Comparison of ENCODE assay signal across 20 cellular contexts in the genomic region with DNA sequence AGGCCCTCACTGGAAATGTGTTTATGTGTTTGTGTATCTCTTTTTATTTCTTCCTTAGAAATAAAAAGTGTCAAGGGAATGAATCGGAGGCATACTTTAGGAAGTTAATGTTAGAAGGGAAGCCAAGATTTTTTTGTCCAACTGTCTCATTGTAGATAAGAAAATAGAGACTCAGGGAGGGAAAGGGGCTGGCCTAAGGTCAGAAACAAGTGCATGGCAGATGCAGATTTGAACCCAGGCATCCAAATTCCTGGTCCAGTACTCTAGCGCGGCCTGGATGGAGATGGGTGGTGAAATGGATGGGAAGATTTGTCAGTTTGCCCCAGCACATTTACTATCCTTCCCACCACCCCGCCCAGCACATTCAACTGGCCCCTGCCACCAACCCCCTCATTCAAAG. TPM values are rescaled to one million over a fixed set of nuclear protein-coding genes. Genes with fewer than 3 reads are reported as not detected.
A peak's percentile ranks its signal among the peaks of the same experiment; 100 is the strongest.
DNase-seq lines count a peak whose midpoint lies in the region; ATAC-seq, FAIRE-seq and TF ChIP-seq lines count a peak whose summit lies in the region.
"Had no signal": no experiment of that assay in that cellular context is flagged by ENCODE, and none has a peak within 500 bp of the region (broad histone marks: within the 10 kb centered on the region; RNA-seq: fewer than 3 reads in every experiment).

No MANE protein-coding gene starts in this region.

- no TSS peak for BruUV-seq in K562 (replicated peaks; lab: Mats Ljungman, UMichigan)

- no peak for TF ChIP-seq CTCF in heart left ventricle (IDR thresholded peaks at IDR 0.05)
- no peak for TF ChIP-seq CTCF in K562 (IDR thresholded peaks at IDR 0.05 in 2 of 3, conservative IDR thresholded peaks at IDR 0.05 in 1 of 3; ENCODE audit: insufficient read depth in 2 of 3, low read depth in 1 of 3, low read length in 3 of 3)
- TF ChIP-seq CTCF in GM13976 (IDR thresholded peaks at IDR 0.05; ENCODE audit: borderline replicate concordance, control extremely low read depth, extremely low read depth, insufficient read depth, missing control alignments) = no peak

- WGBS in heart left ventricle, 4 donors = 63 to 75% (median 69%) methylated on average over 4 of the region's 4 CpGs
- 8% methylated on average over 4 of the region's 4 CpGs for WGBS in K562 (ENCODE audit: insufficient coverage, low coverage, missing lambda C conversion rate)

- peak; percentile 46 for FAIRE-seq in K562 (lab: Jason Lieb, UNC)
- FAIRE-seq in frontal cortex (lab: Jason Lieb, UNC) = no peak
- FAIRE-seq: D721Med, GM18507, keratinocyte had no signal

- in situ Hi-C loops in K562 (cut with MboI) (no loop called here), GM13976 (cut with MboI; ENCODE audit: low sequenced_read_pairs, unreplicated experiment) (no loop called here)

- H3K4me3 ChIP-seq in heart left ventricle (no peak overlapping the region), K562 (peak overlapping the region; percentile 9; the same call in 1 of the 2 replicates), mucosa of stomach (ENCODE audit: low read length) (no peak overlapping the region), subcutaneous abdominal adipose tissue (ENCODE audit: low read depth in 1 of 5, low read length in 5 of 5) (no peak overlapping the region)
- H3K4me3 ChIP-seq: mucosa of descending colon, SK-N-MC had no signal

- POLR2A ChIA-PET in K562 (lab: Yijun Ruan, JAX) = interaction anchor here (1.1 kb wide), 1 partner anchor 11 kb away, joined by 7 read pairs; no protein-coding TSS in a partner anchor

- H4K20me1 ChIP-seq in K562 (replicated peaks; ENCODE audit: control insufficient read depth, insufficient read depth, low read length) = no peaks in the 10 kb centered on the region

- no peak for ATAC-seq in heart left ventricle
- no peak for ATAC-seq in Right ventricle myocardium inferior
- ATAC-seq in K562 = peak; percentile 63
- no peak for ATAC-seq in GM19452 (IDR thresholded peaks at IDR 0.05; ENCODE audit: unreplicated experiment)
- ATAC-seq: activated naive CD4-positive, alpha-beta T cell treated with anti-CD3 and anti-CD28 coated beads, Interleukin-2, amount 50 U/mL, for 72 hours had no signal

- DNase-seq in heart left ventricle (no peak), Right ventricle myocardium inferior (ENCODE audit: missing footprints) (no peak), K562 (ENCODE audit: extremely low read depth in 1 of 4, low spot score in 3 of 4) (peak; percentile 20 to 64 (median 42)), frontal cortex (ENCODE audit: low spot score in 2 of 2) (no peak), GM13976 (ENCODE audit: low spot score) (no peak)
- DNase-seq: cerebellar nuclear complex, Karpas-422, NCI-H1417, NCI-H345, retina, WERI-Rb-1 had no signal

- CTCF ChIA-PET in K562 (lab: Yijun Ruan, JAX; ENCODE audit: low intra/inter-chr PET ratio) = interaction anchor here (0.7 kb wide), 1 partner anchor 941 kb away, joined by 3 read pairs; no protein-coding TSS in a partner anchor

- H3K4me2 ChIP-seq in K562 (ENCODE audit: insufficient read depth, low read length) = peak overlapping the region; percentile 68

- H3K36me3 ChIP-seq in heart left ventricle (peaks cover 2 to 51% (median 44%) of the 10 kb centered on the region in 9 donors), K562 (ENCODE audit: control insufficient read depth, insufficient read depth, low read length) (no peaks in the 10 kb centered on the region), mucosa of stomach (ENCODE audit: control insufficient read depth, insufficient read depth, low read length) (no peaks in the 10 kb centered on the region), subcutaneous abdominal adipose tissue (ENCODE audit: control insufficient read depth in 5 of 5, insufficient read depth in 5 of 5, low read length in 5 of 5) (peaks cover 0 to 61% (median 43%) of the 10 kb centered on the region in 5 donors)
- H3K36me3 ChIP-seq: WERI-Rb-1 had no signal

- intact Hi-C loops in heart left ventricle (cut with DNase I) (loop anchor here in 1 of 10 donors (5.0 kb wide), 1 partner anchor 38 kb away; no protein-coding TSS in a partner anchor), Right ventricle myocardium inferior (cut with DNase I) (no loop called here), K562 (cut with micrococcal nuclease) (loop anchor here (1.0 kb wide), 1 partner anchor 19 kb away; a partner anchor contains a TSS)

- TF ChIP-seq RAD21 in K562 (CRISPR knock-in tag; conservative IDR thresholded peaks at IDR 0.05 in 1 of 2, IDR thresholded peaks at IDR 0.05 in 1 of 2) = no peak

- H3K27me3 ChIP-seq in heart left ventricle = no peaks in the 10 kb centered on the region
- no peaks in the 10 kb centered on the region for H3K27me3 ChIP-seq in K562 (ENCODE audit: control insufficient read depth in 2 of 2, insufficient read depth in 2 of 2, low read length in 2 of 2)
- no peaks in the 10 kb centered on the region for H3K27me3 ChIP-seq in mucosa of stomach (ENCODE audit: control insufficient read depth, insufficient read depth, low read length)
- H3K27me3 ChIP-seq in subcutaneous abdominal adipose tissue (ENCODE audit: control insufficient read depth in 5 of 5, insufficient read depth in 4 of 5, low read length in 5 of 5) = no peaks in the 10 kb centered on the region

- H3K9ac ChIP-seq in K562 (ENCODE audit: insufficient read depth in 1 of 2, low read depth in 2 of 2, low read length in 2 of 2) (peak overlapping the region; percentile 24 to 61; a peak in 2 of 4 replicates), mucosa of stomach (ENCODE audit: low read length) (peak overlapping the region; percentile 13), subcutaneous abdominal adipose tissue (ENCODE audit: low read length in 5 of 5) (peak overlapping the region in 2 of 5 donors; percentile 28 to 45)

- H3K9me1 ChIP-seq in K562 (ENCODE audit: control insufficient read depth, insufficient read depth, low read length) = no peaks in the 10 kb centered on the region

- H3K79me2 ChIP-seq in K562 (ENCODE audit: control insufficient read depth, insufficient read depth, low read length) = no peaks in the 10 kb centered on the region

- H2AFZ ChIP-seq in K562 (ENCODE audit: low read depth, low read length) = no peak overlapping the region

- peak; percentile 60; the same call in 1 of the 2 replicates for TF ChIP-seq EP300 in K562 (IDR thresholded peaks at IDR 0.05; ENCODE audit: low read length)

- H3K9me3 ChIP-seq in heart left ventricle (no peaks in the 10 kb centered on the region), K562 (replicated peaks; ENCODE audit: control insufficient read depth, insufficient read depth, low read depth, low read length) (no peaks in the 10 kb centered on the region), mucosa of stomach (ENCODE audit: control insufficient read depth, low read length) (no peaks in the 10 kb centered on the region), subcutaneous abdominal adipose tissue (ENCODE audit: control insufficient read depth in 5 of 5, low read length in 5 of 5) (no peaks in the 10 kb centered on the region)
- H3K9me3 ChIP-seq: mucosa of descending colon had no signal

- peak overlapping the region in 7 of 12 donors; percentile 1 to 66 (median 23) for H3K27ac ChIP-seq in heart left ventricle
- peak overlapping the region; percentile 68 for H3K27ac ChIP-seq in K562 (ENCODE audit: extremely low read depth, low read depth, low read length)
- peak overlapping the region; percentile 90 for H3K27ac ChIP-seq in subcutaneous abdominal adipose tissue (ENCODE audit: low read depth, low read length)
- H3K27ac ChIP-seq: SK-N-MC, WERI-Rb-1 had no signal

- H3K4me1 ChIP-seq in heart left ventricle = peaks cover 3 to 64% (median 24%) of the 10 kb centered on the region in 12 donors
- peaks cover 39 to 55% of the 10 kb centered on the region in 2 experiments for H3K4me1 ChIP-seq in K562 (replicated peaks in 1 of 2; ENCODE audit: control insufficient read depth in 2 of 2, insufficient read depth in 2 of 2, low read length in 2 of 2)
- peaks cover 55% of the 10 kb centered on the region for H3K4me1 ChIP-seq in mucosa of stomach (ENCODE audit: control insufficient read depth, insufficient read depth, low read length)
- H3K4me1 ChIP-seq in subcutaneous abdominal adipose tissue (ENCODE audit: control insufficient read depth in 5 of 5, insufficient read depth in 5 of 5, low read length in 5 of 5) = peaks cover 12 to 79% (median 64%) of the 10 kb centered on the region in 5 donors

- TF ChIP-seq POLR2A in heart left ventricle (IDR thresholded peaks at IDR 0.05) = no peak
- no peak for TF ChIP-seq POLR2A in K562 (conservative IDR thresholded peaks at IDR 0.05)

RNA-seq across cellular contexts. Expression of a gene that starts 19.9 kb away (rescaled TPM):
- total RNA-seq in heart left ventricle (100 to 1,000 TPM in 8 of 9 donors, 10 to 100 TPM in 1; 86.0 to 180 (median 122) TPM), Right ventricle myocardium inferior (114 TPM), K562 (2014; rRNA removed) (40.5 and 41.2 TPM in 2 replicates), K562 (2014; rRNA removed; fragmentation: Illumina TruSeq; extraction: Trizol) (13.9 and 18.4 TPM in 2 replicates), K562 (2015; rRNA removed; fragmentation: Illumina TruSeq; extraction: Trizol) (24.1 and 24.5 TPM in 2 replicates), K562 (2021) (41.0 and 42.6 TPM in 2 replicates), frontal cortex (15.1 TPM)
- polyA plus RNA-seq in heart left ventricle (10 to 100 TPM; 97.1 to 97.6 TPM), K562 (2011; rRNA removed) (26.9 and 35.4 TPM in 2 replicates), K562 (2014; fragmentation: Illumina TruSeq; extraction: Trizol) (25.3 and 26.4 TPM in 2 replicates), K562 (2014; fragmentation: Nextera tagmentation; extraction: Ambion mirVana) (under 1 TPM; 0.46 to 0.99 TPM), K562 (2014; rRNA removed) (24.6 and 33.5 TPM in 2 replicates)
- total RNA-seq in K562 (2011; cell fraction: chromatin; rRNA removed; ENCODE audit: low replicate concordance) = 107 and 139 TPM in 2 replicates
- total RNA-seq in K562 (2011; cell fraction: nucleolus; rRNA removed) = 57.9 and 62.4 TPM in 2 replicates
- 79.0 and 111 TPM in 2 replicates for total RNA-seq in K562 (2011; cell fraction: nucleoplasm; rRNA removed)
- 23.2 and 26.3 TPM in 2 replicates for polyA plus RNA-seq in K562 (2011; cell fraction: cytosol; rRNA removed)
- 43.5 and 44.0 TPM in 2 replicates for polyA plus RNA-seq in K562 (2011; cell fraction: nucleus; rRNA removed)
- polyA plus RNA-seq in K562 (2012) = 37.0 and 57.9 TPM in 2 replicates
- 50.2 and 55.3 TPM in 2 replicates for polyA minus RNA-seq in K562 (2011; rRNA and poly(A)+ RNA removed)
- polyA minus RNA-seq in K562 (2011; cell fraction: cytosol; rRNA and poly(A)+ RNA removed) = 31.5 and 54.0 TPM in 2 replicates
- 33.0 and 56.4 TPM in 2 replicates for polyA minus RNA-seq in K562 (2011; cell fraction: nucleus; rRNA and poly(A)+ RNA removed)

RNA-seq across cellular contexts. Expression of a gene that starts 56.9 kb away (rescaled TPM):
- total RNA-seq in heart left ventricle (100 to 1,000 TPM; 179 to 287 (median 220) TPM), Right ventricle myocardium inferior (222 TPM), K562 (2014; rRNA removed) (8.1 and 11.8 TPM in 2 replicates), K562 (2014; rRNA removed; fragmentation: Illumina TruSeq; extraction: Trizol) (7.8 and 9.6 TPM in 2 replicates), K562 (2015; rRNA removed; fragmentation: Illumina TruSeq; extraction: Trizol) (12.0 and 13.2 TPM in 2 replicates), K562 (2021) (11.6 and 12.0 TPM in 2 replicates), frontal cortex (48.9 TPM)
- polyA plus RNA-seq in heart left ventricle (100 to 1,000 TPM; 171 to 202 TPM), K562 (2011; rRNA removed) (8.1 and 27.2 TPM in 2 replicates), K562 (2014; fragmentation: Illumina TruSeq; extraction: Trizol) (10.1 and 10.4 TPM in 2 replicates), K562 (2014; fragmentation: Nextera tagmentation; extraction: Ambion mirVana) (1 to 10 TPM in 1 of 2 experiments, under 1 TPM in 1; 0.70 to 1.9 TPM), K562 (2014; rRNA removed) (8.3 and 8.8 TPM in 2 replicates)
- total RNA-seq in K562 (2011; cell fraction: chromatin; rRNA removed; ENCODE audit: low replicate concordance) = 14.4 and 15.9 TPM in 2 replicates
- total RNA-seq in K562 (2011; cell fraction: nucleolus; rRNA removed) = 6.0 and 8.9 TPM in 2 replicates
- total RNA-seq in K562 (2011; cell fraction: nucleoplasm; rRNA removed) = 11.6 and 11.7 TPM in 2 replicates
- polyA plus RNA-seq in K562 (2011; cell fraction: cytosol; rRNA removed) = 7.1 and 33.5 TPM in 2 replicates
- 5.0 and 18.8 TPM in 2 replicates for polyA plus RNA-seq in K562 (2011; cell fraction: nucleus; rRNA removed)
- 13.5 and 16.9 TPM in 2 replicates for polyA plus RNA-seq in K562 (2012)
- 11.3 and 36.0 TPM in 2 replicates for polyA minus RNA-seq in K562 (2011; rRNA and poly(A)+ RNA removed)
- polyA minus RNA-seq in K562 (2011; cell fraction: cytosol; rRNA and poly(A)+ RNA removed) = 5.2 and 14.0 TPM in 2 replicates
- 6.1 and 27.3 TPM in 2 replicates for polyA minus RNA-seq in K562 (2011; cell fraction: nucleus; rRNA and poly(A)+ RNA removed)

Comparison
In these comparisons a context has a peak if more than half of its experiments do, and no peak if none do; other contexts are left out.
1. DNase-seq: peak in K562 (4 of 4); none in heart left ventricle (0 of 5), Right ventricle myocardium inferior (single experiment), frontal cortex (0 of 2) and GM13976 (single experiment).
2. H3K27ac ChIP-seq: peak in every context shown above with its lines; median percentile 90 in subcutaneous abdominal adipose tissue; 68 in K562; 23 in heart left ventricle.